1 cellular context compared by ENCODE assay signal in genomic region chr10:101018600-101019439, GRCh38.
TF ChIP-seq lines count a peak whose summit lies in the region.

No MANE protein-coding gene starts in this region.

TF ChIP-seq in neural cell, 6 proteins besides CTCF, POLR2A, EP300 and RAD21 (continued from another document):
- TF ChIP-seq REST (IDR thresholded peaks at IDR 0.05; ENCODE audit: borderline replicate concordance): no peak
- TF ChIP-seq SMC3 (conservative IDR thresholded peaks at IDR 0.05; ENCODE audit: poor library complexity): no peak
- no peak for TF ChIP-seq POLR2AphosphoS5 (IDR thresholded peaks at IDR 0.05)
